18 cellular contexts compared by ENCODE assay signal in the genomic region with DNA sequence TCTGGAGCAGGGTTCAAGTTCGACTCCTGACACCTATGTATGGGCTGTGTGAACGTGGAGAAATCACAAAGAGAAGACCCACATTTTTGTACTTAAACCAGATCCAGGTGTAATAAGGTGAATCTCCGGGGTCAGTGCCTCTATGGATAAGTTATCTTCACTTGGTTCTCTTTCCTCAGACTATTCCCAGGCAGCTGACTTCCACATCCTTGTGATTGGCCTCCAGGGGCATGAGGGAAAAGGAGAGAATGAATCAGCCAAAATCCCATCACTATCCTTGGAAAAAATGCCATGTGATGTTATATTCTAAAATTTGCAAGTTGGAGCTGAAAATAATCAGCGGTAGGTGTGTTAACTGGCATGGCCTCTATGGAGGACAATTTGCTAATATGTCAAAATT.
"Had no signal": no experiment of that assay in that cellular context is flagged by ENCODE, and none has a peak within 500 bp of the region (broad histone marks: within the 10 kb centered on the region; RNA-seq: fewer than 3 reads in every experiment).

No MANE protein-coding gene starts in this region.

- H3K27ac ChIP-seq: colonic mucosa, epithelial cell of prostate, heart right ventricle, thoracic aorta, upper lobe of left lung had no signal

- H3K4me1 ChIP-seq: colonic mucosa, upper lobe of left lung had no signal

- H3K36me3 ChIP-seq: colonic mucosa, heart right ventricle, thoracic aorta, upper lobe of left lung had no signal

- FAIRE-seq: bronchial epithelial cell, kidney had no signal

- H3K9me3 ChIP-seq: colonic mucosa, heart right ventricle, thoracic aorta, upper lobe of left lung had no signal

- H3K4me1 Mint-ChIP-seq: activated B cell treated with CpG ODN at 0.5 μM for 24 hours; activated CD4-positive, alpha-beta T cell treated with anti-CD3 and anti-CD28 coated beads for 36 hours; activated naive CD4-positive, alpha-beta T cell treated with anti-CD3 and anti-CD28 coated beads, Interleukin-2, amount 10 ng/mL, durations not matched to agents 7 days and 5 days had no signal

- H3K9me3 Mint-ChIP-seq: activated B cell treated with CpG ODN at 0.5 μM for 24 hours; activated CD4-positive, alpha-beta memory T cell treated with anti-CD3 and anti-CD28 coated beads for 36 hours; activated naive CD4-positive, alpha-beta T cell treated with anti-CD3 and anti-CD28 coated beads, Interleukin-2, amount 10 ng/mL, durations not matched to agents 7 days and 5 days; nephron; T-helper 1 cell treated with Interleukin-12 subunit alpha and Interleukin-12 subunit beta and Interleukin-4 antibody, amounts not matched to agents 30 μg/mL and 1 μg/mL, for 36 hours had no signal

- DNase-seq: activated B cell treated with CpG ODN at 0.5 μM for 24 hours; activated CD4-positive, alpha-beta memory T cell treated with anti-CD3 and anti-CD28 coated beads for 36 hours; activated CD4-positive, alpha-beta T cell treated with anti-CD3 and anti-CD28 coated beads for 36 hours; activated naive CD4-positive, alpha-beta T cell treated with anti-CD3 and anti-CD28 coated beads, Interleukin-2, amount 10 ng/mL, durations not matched to agents 7 days and 5 days; activated T-cell treated with anti-CD3 and anti-CD28 coated beads, Interleukin-2, amount 50 U/mL, for 48 hours; colonic mucosa; heart right ventricle; kidney; midbrain; stimulated activated CD4-positive, alpha-beta T cell treated with anti-CD3 and anti-CD28 coated beads, Interleukin-4, amount 100 ng/mL, for 1 hour; stimulated activated naive CD4-positive, alpha-beta T cell treated with Interleukin-2 at 50 U/mL for 16 hours; T1000; upper lobe of left lung had no signal

- H3K4me3 Mint-ChIP-seq: activated B cell treated with CpG ODN at 0.5 μM for 24 hours; activated CD4-positive, alpha-beta memory T cell treated with anti-CD3 and anti-CD28 coated beads for 36 hours; activated CD4-positive, alpha-beta T cell treated with anti-CD3 and anti-CD28 coated beads for 36 hours; activated naive CD4-positive, alpha-beta T cell treated with anti-CD3 and anti-CD28 coated beads, Interleukin-2, amount 10 ng/mL, durations not matched to agents 7 days and 5 days; nephron; T-helper 1 cell treated with Interleukin-12 subunit alpha and Interleukin-12 subunit beta and Interleukin-4 antibody, amounts not matched to agents 30 μg/mL and 1 μg/mL, for 36 hours had no signal

- H3K36me3 Mint-ChIP-seq: activated CD4-positive, alpha-beta memory T cell treated with anti-CD3 and anti-CD28 coated beads for 36 hours; activated naive CD4-positive, alpha-beta T cell treated with anti-CD3 and anti-CD28 coated beads, Interleukin-2, amount 10 ng/mL, durations not matched to agents 7 days and 5 days had no signal

- H3K27me3 ChIP-seq: colonic mucosa, upper lobe of left lung had no signal

- H3K27ac Mint-ChIP-seq: activated B cell treated with CpG ODN at 0.5 μM for 24 hours; activated CD4-positive, alpha-beta memory T cell treated with anti-CD3 and anti-CD28 coated beads for 36 hours; activated CD4-positive, alpha-beta T cell treated with anti-CD3 and anti-CD28 coated beads for 36 hours; activated naive CD4-positive, alpha-beta T cell treated with anti-CD3 and anti-CD28 coated beads, Interleukin-2, amount 10 ng/mL, durations not matched to agents 7 days and 5 days; nephron; T-helper 1 cell treated with Interleukin-12 subunit alpha and Interleukin-12 subunit beta and Interleukin-4 antibody, amounts not matched to agents 30 μg/mL and 1 μg/mL, for 36 hours had no signal

- H3K4me3 ChIP-seq: colonic mucosa, heart right ventricle, thoracic aorta, upper lobe of left lung had no signal

- H3K27me3 Mint-ChIP-seq: activated CD4-positive, alpha-beta T cell treated with anti-CD3 and anti-CD28 coated beads for 36 hours had no signal
